In the genomic region with DNA sequence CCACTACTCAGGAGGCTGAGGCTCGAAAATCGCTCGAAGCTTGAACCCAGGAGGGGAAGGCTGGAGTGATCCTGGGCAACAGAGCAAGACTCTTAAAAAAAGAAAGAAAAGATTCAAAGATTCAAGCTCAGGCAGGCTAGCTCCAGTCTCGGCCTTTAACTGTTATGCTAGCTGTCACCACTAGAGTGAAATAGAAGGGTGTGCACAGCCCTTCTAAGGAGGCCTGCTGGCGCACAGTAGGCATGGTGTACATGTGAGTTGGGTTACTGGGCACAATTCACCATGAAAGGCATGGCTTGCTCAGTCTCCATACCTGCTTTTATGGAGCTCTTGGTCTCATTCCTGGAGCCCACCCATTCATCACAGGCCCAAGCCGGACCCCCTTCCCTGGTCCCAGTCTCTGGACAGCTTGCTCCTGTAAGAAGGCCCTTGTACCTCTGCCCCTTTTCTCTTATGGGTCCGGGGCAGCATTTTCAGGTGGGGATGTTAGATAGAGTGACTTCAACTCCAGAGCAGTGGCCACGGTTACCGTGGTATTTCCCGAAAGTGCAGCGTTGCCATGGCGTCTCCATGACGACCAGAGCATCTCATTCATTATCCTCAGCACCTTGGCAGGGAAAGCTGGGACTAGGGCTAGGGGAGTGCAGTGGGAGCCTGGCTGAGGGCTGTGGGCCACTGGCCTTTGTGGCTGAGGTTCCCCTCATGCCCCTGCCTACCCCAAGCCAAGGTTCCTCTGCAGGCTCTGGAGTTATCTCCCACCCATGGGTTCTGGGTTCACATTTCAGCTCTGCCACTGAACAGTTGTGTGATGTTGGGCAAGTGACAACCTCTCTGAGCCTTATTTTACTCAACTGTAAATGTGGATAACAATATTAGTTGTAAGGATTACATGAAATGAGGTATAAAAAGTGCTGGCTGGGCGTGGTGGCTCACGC, we compare ENCODE assay signal across 1 cellular context.
TF ChIP-seq lines count a peak whose summit lies in the region.

No MANE protein-coding gene starts in this region.

TF ChIP-seq in WTC11, 78 proteins besides CTCF, POLR2A, EP300 and RAD21 (continued from another document):
- TF ChIP-seq, protein P1, sequence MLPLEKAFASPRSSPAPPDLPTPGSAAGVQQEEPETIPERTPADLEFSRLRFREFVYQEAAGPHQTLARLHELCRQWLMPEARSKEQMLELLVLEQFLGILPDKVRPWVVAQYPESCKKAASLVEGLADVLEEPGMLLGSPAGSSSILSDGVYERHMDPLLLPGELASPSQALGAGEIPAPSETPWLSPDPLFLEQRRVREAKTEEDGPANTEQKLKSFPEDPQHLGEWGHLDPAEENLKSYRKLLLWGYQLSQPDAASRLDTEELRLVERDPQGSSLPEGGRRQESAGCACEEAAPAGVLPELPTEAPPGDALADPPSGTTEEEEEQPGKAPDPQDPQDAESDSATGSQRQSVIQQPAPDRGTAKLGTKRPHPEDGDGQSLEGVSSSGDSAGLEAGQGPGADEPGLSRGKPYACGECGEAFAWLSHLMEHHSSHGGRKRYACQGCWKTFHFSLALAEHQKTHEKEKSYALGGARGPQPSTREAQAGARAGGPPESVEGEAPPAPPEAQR (CRISPR knock-in tag; IDR thresholded peaks at IDR 0.05), result no peak
- TF ChIP-seq, protein P2, sequence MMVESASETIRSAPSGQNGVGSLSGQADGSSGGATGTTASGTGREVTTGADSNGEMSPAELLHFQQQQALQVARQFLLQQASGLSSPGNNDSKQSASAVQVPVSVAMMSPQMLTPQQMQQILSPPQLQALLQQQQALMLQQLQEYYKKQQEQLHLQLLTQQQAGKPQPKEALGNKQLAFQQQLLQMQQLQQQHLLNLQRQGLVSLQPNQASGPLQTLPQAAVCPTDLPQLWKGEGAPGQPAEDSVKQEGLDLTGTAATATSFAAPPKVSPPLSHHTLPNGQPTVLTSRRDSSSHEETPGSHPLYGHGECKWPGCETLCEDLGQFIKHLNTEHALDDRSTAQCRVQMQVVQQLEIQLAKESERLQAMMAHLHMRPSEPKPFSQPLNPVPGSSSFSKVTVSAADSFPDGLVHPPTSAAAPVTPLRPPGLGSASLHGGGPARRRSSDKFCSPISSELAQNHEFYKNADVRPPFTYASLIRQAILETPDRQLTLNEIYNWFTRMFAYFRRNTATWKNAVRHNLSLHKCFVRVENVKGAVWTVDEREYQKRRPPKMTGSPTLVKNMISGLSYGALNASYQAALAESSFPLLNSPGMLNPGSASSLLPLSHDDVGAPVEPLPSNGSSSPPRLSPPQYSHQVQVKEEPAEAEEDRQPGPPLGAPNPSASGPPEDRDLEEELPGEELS (CRISPR knock-in tag; IDR thresholded peaks at IDR 0.05), result no peak
- TF ChIP-seq ZNF121 (CRISPR knock-in tag; IDR thresholded peaks at IDR 0.05) (no peak), GABPB1 (CRISPR knock-in tag; IDR thresholded peaks at IDR 0.05) (no peak), CREM (CRISPR knock-in tag; IDR thresholded peaks at IDR 0.05) (no peak), ZNF671 (CRISPR knock-in tag; IDR thresholded peaks at IDR 0.05) (no peak), ZNF232 (CRISPR knock-in tag; IDR thresholded peaks at IDR 0.05) (no peak), ZNF317 (CRISPR knock-in tag; IDR thresholded peaks at IDR 0.05; ENCODE audit: borderline replicate concordance, low read depth) (no peak)
